In the genomic region with DNA sequence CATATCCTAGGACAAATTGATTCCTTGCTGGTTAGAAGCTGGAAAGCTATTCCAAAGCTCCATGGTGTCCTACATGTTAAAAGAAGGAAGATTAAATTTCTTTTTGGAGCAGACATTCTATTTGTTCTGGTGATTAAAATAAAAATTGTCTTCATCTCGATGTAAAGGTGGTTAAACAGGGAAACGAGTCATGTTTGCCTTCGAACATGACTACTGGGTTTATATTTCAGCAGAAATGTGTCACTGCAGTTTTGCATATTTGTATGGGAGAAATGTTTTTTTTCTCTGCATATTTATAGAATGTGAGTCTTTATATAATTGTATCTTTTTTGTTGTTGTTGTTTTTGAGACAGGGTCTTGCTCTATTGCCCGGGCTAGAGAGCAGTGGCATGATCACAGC, we compare ENCODE assay signal across 29 cellular contexts. TPM values are rescaled to one million over a fixed set of nuclear protein-coding genes. Genes with fewer than 3 reads are reported as not detected.
DNase-seq lines count a peak whose midpoint lies in the region; ATAC-seq, FAIRE-seq and TF ChIP-seq lines count a peak whose summit lies in the region.
"Had no signal": no experiment of that assay in that cellular context is flagged by ENCODE, and none has a peak within 500 bp of the region (broad histone marks: within the 10 kb centered on the region; RNA-seq: fewer than 3 reads in every experiment).

No MANE protein-coding gene starts in this region.

- H3K27ac ChIP-seq in ACC112 (ENCODE audit: low read depth, low read length) (peak overlapping the region; percentile 89), PC-3 (ENCODE audit: low read length) (peak overlapping the region; percentile 78), endothelial cell of umbilical vein (ENCODE audit: insufficient read depth, low read depth, low read length) (peak overlapping the region; percentile 65), osteoblast (ENCODE audit: low read depth, low read length) (peak overlapping the region; percentile 86), aorta (ENCODE audit: low read depth in 1 of 2, low read length in 2 of 2) (no peak overlapping the region)
- H3K27ac ChIP-seq: dorsolateral prefrontal cortex, epithelial cell of prostate, right lobe of liver, transverse colon had no signal

- peak; percentile 67 for DNase-seq in PC-3
- DNase-seq in endothelial cell of umbilical vein (ENCODE audit: low read depth, low spot score) = no peak
- DNase-seq in osteoblast (ENCODE audit: insufficient read length, low spot score, missing footprints) = no peak
- DNase-seq in GOT3 (lab: John Stamatoyannopoulos, UW) = no peak
- no peak for DNase-seq in aorta
- no peak for DNase-seq in COLO829 (ENCODE audit: low spot score)
- DNase-seq in dermis blood vessel endothelial cell = no peak
- DNase-seq: activated CD4-positive, alpha-beta T cell treated with anti-CD3 and anti-CD28 coated beads, Interleukin-2, amount 50 U/mL, for 1 hour; activated CD8-positive, alpha-beta memory T cell treated with anti-CD3 and anti-CD28 coated beads, Interleukin-2, amount 10 ng/mL, durations not matched to agents 7 days and 5 days; activated naive CD4-positive, alpha-beta T cell treated with anti-CD3 and anti-CD28 coated beads, Interleukin-2, amount 10 ng/mL, durations not matched to agents 7 days and 5 days; central memory CD4-positive, alpha-beta T cell; dorsolateral prefrontal cortex; head of caudate nucleus; naive thymus-derived CD8-positive, alpha-beta T cell; NCI-H1417; NCI-H2081 treated with DMSO at 0.1 percent for 48 hours; NCI-H446; OCI-M1; right lobe of liver; Right ventricle myocardium superior; stimulated activated CD4-positive, alpha-beta T cell treated with anti-CD3 and anti-CD28 coated beads, Interleukin-15, amount 100 ng/mL, for 24 hours; transverse colon had no signal

- H3K4me3 ChIP-seq in ACC112 (ENCODE audit: low read depth, low read length) (peak overlapping the region; percentile 36; the same call in 1 of the 2 replicates), PC-3 (ENCODE audit: low read length) (no peak overlapping the region), endothelial cell of umbilical vein (replicated peaks in 1 of 3; ENCODE audit: insufficient read depth in 1 of 3, low read depth in 1 of 3, low read length in 3 of 3) (no peak overlapping the region), osteoblast (ENCODE audit: insufficient read depth, low read length) (no peak overlapping the region), aorta (ENCODE audit: low read length in 2 of 2) (no peak overlapping the region)
- H3K4me3 ChIP-seq: dorsolateral prefrontal cortex, HAP-1, K562, MG63, right lobe of liver, transverse colon had no signal

- H3K9ac ChIP-seq in PC-3 (ENCODE audit: low read length) (peak overlapping the region; percentile 33; the same call in 1 of the 2 replicates), endothelial cell of umbilical vein (replicated peaks; ENCODE audit: extremely low read depth, insufficient read depth, low read length) (no peak overlapping the region)

- no peaks in the 10 kb centered on the region for H3K9me2 ChIP-seq in PC-3 (replicated peaks; ENCODE audit: low read length)

- intact Hi-C loops in PC-3 (cut with micrococcal nuclease) = no loop called here
- intact Hi-C loops in endothelial cell of umbilical vein (cut with micrococcal nuclease) = no loop called here
- intact Hi-C loops in aorta (cut with DNase I) = no loop called here

- H3K27me3 ChIP-seq in ACC112 (ENCODE audit: insufficient read depth, low read length) (no peaks in the 10 kb centered on the region), PC-3 (ENCODE audit: low read length) (no peaks in the 10 kb centered on the region), endothelial cell of umbilical vein (ENCODE audit: control insufficient read depth in 2 of 2, insufficient read depth in 2 of 2, low read length in 2 of 2) (no peaks in the 10 kb centered on the region), osteoblast (ENCODE audit: insufficient read depth, low read length) (no peaks in the 10 kb centered on the region), aorta (ENCODE audit: control insufficient read depth in 1 of 2, insufficient read depth in 2 of 2, low read length in 1 of 2) (no peaks in the 10 kb centered on the region)
- H3K27me3 ChIP-seq: MG63, right lobe of liver, transverse colon had no signal

- TF ChIP-seq CTCF in PC-3 (conservative IDR thresholded peaks at IDR 0.05; ENCODE audit: low read depth, low read length) (no peak), endothelial cell of umbilical vein (IDR thresholded peaks at IDR 0.05; ENCODE audit: extremely low read depth in 1 of 2, insufficient read depth in 1 of 2, low read depth in 1 of 2, low read length in 2 of 2) (no peak), osteoblast (IDR thresholded peaks at IDR 0.05; ENCODE audit: extremely low read depth, low read depth, low read length) (no peak)

- H3K36me3 ChIP-seq in ACC112 (ENCODE audit: insufficient read depth, low read length) = no peaks in the 10 kb centered on the region
- H3K36me3 ChIP-seq in PC-3 (ENCODE audit: low read depth, low read length) = no peaks in the 10 kb centered on the region
- H3K36me3 ChIP-seq in endothelial cell of umbilical vein (ENCODE audit: control insufficient read depth in 2 of 2, extremely low read depth in 1 of 2, insufficient read depth in 2 of 2, low read length in 2 of 2) = no peaks in the 10 kb centered on the region
- no peaks in the 10 kb centered on the region for H3K36me3 ChIP-seq in osteoblast (ENCODE audit: insufficient read depth, low read length)
- H3K36me3 ChIP-seq in aorta (ENCODE audit: control insufficient read depth in 1 of 2, insufficient read depth in 2 of 2, low read length in 1 of 2) = no peaks in the 10 kb centered on the region
- H3K36me3 ChIP-seq: HAP-1, MG63, right lobe of liver, transverse colon had no signal

- no peak for FAIRE-seq in endothelial cell of umbilical vein (lab: Jason Lieb, UNC)
- FAIRE-seq: K562 had no signal

- WGBS in aorta, 2 donors = 18 to 30% methylated on average over 4 of the region's 4 CpGs

- no peaks in the 10 kb centered on the region for H3K9me3 ChIP-seq in PC-3 (ENCODE audit: low read length)
- no peaks in the 10 kb centered on the region for H3K9me3 ChIP-seq in endothelial cell of umbilical vein (replicated peaks; ENCODE audit: control insufficient read depth, insufficient read depth, low read length)
- H3K9me3 ChIP-seq in osteoblast (ENCODE audit: low read depth, low read length) = no peaks in the 10 kb centered on the region
- no peaks in the 10 kb centered on the region for H3K9me3 ChIP-seq in aorta (ENCODE audit: control insufficient read depth, low read length)
- H3K9me3 ChIP-seq: HAP-1, MG63, right lobe of liver, transverse colon had no signal

- H3K9me1 ChIP-seq in endothelial cell of umbilical vein (replicated peaks; ENCODE audit: control insufficient read depth, extremely low read depth, insufficient read depth, low read length) = no peaks in the 10 kb centered on the region

- BruUV-seq in PC-3 (replicated peaks; lab: Mats Ljungman, UMichigan) (no TSS peak), endothelial cell of umbilical vein (replicated peaks; lab: Mats Ljungman, UMichigan) (no TSS peak)

- no peak for TF ChIP-seq POLR2A in endothelial cell of umbilical vein (IDR thresholded peaks at IDR 0.05; ENCODE audit: low read depth, low read length)

- POLR2A ChIA-PET in PC-3 (lab: Charles Lee; ENCODE audit: unreplicated experiment) = no interaction called here
- POLR2A ChIA-PET in endothelial cell of umbilical vein (lab: Charles Lee) = no interaction called here

- H3K4me2 ChIP-seq in PC-3 (ENCODE audit: low read length) (peak overlapping the region; percentile 57), endothelial cell of umbilical vein (ENCODE audit: insufficient read depth, low read length) (peak overlapping the region; percentile 51), osteoblast (ENCODE audit: insufficient read depth, low read length) (peak overlapping the region; percentile 69)

- H3F3A ChIP-seq in PC-3 (ENCODE audit: low read length, unreplicated experiment) = no peaks in the 10 kb centered on the region

- H3K4me1 ChIP-seq in ACC112 (ENCODE audit: control insufficient read depth, insufficient read depth, low read length, unreplicated experiment) = peaks cover 84% of the 10 kb centered on the region
- H3K4me1 ChIP-seq in PC-3 (ENCODE audit: insufficient read depth, low read length) = peaks cover 37% of the 10 kb centered on the region
- peaks cover 23% of the 10 kb centered on the region for H3K4me1 ChIP-seq in endothelial cell of umbilical vein (ENCODE audit: control insufficient read depth, extremely low read depth, insufficient read depth, low read length)
- H3K4me1 ChIP-seq in osteoblast (ENCODE audit: insufficient read depth, low read length) = peaks cover 49% of the 10 kb centered on the region
- H3K4me1 ChIP-seq in aorta (ENCODE audit: control insufficient read depth in 1 of 2, insufficient read depth in 2 of 2, low read length in 2 of 2) = peaks cover 5 to 6% of the 10 kb centered on the region in 2 donors
- H3K4me1 ChIP-seq: HAP-1, right lobe of liver, transverse colon had no signal

- ATAC-seq in PC-3 (peak; percentile 72), aorta (ENCODE audit: low FRiP score) (no peak)
- ATAC-seq: activated CD8-positive, alpha-beta memory T cell treated with anti-CD3 and anti-CD28 coated beads, Interleukin-2, amount 10 ng/mL, durations not matched to agents 7 days and 5 days; K562; naive thymus-derived CD8-positive, alpha-beta T cell; WTC11 had no signal

- H2AFZ ChIP-seq in ACC112 (ENCODE audit: low read length, unreplicated experiment) = peak overlapping the region; percentile 5
- peak overlapping the region; percentile 12; the same call in 1 of the 2 replicates for H2AFZ ChIP-seq in PC-3 (ENCODE audit: low read length)
- no peak overlapping the region for H2AFZ ChIP-seq in endothelial cell of umbilical vein (ENCODE audit: low read depth, low read length)
- no peak overlapping the region for H2AFZ ChIP-seq in osteoblast (ENCODE audit: low read length)

- CTCF ChIA-PET in PC-3 (lab: Charles Lee) = interaction anchor here (0.6 kb wide), 1 partner anchor 266 kb away, joined by 4 read pairs; no protein-coding TSS in a partner anchor
- CTCF ChIA-PET in endothelial cell of umbilical vein (lab: Charles Lee) = no interaction called here

- H3K79me2 ChIP-seq in ACC112 (ENCODE audit: control insufficient read depth, insufficient read depth, low read length, unreplicated experiment) = peaks cover 80% of the 10 kb centered on the region
- H3K79me2 ChIP-seq in PC-3 (ENCODE audit: low read length) = no peaks in the 10 kb centered on the region
- H3K79me2 ChIP-seq in endothelial cell of umbilical vein (ENCODE audit: control insufficient read depth, insufficient read depth, low read length) = no peaks in the 10 kb centered on the region
- peaks cover 80% of the 10 kb centered on the region for H3K79me2 ChIP-seq in osteoblast (ENCODE audit: insufficient read depth, low read length)

- dilution Hi-C loops in endothelial cell of umbilical vein (cut with MboI; ENCODE audit: extremely low pct_ligation_motif_present, low sequenced_read_pairs) = no loop called here

- H4K20me1 ChIP-seq in PC-3 (ENCODE audit: low read length) (no peaks in the 10 kb centered on the region), endothelial cell of umbilical vein (replicated peaks; ENCODE audit: control insufficient read depth, extremely low read depth, insufficient read depth, low read length) (no peaks in the 10 kb centered on the region), osteoblast (ENCODE audit: insufficient read depth, low read length) (peaks cover 10% of the 10 kb centered on the region)

RNA-seq across cellular contexts. Expression of a gene that starts 36.4 kb away (rescaled TPM):
- 0.18 and 3.3 TPM in 2 replicates for total RNA-seq in PC-3 (2014; rRNA removed)
- 0.88 TPM in 1 of 2 replicates, not detected in the other for total RNA-seq in endothelial cell of umbilical vein
- polyA plus RNA-seq in endothelial cell of umbilical vein = not detected in 2 replicates
- 0.04 TPM in 2 replicates for polyA plus RNA-seq in endothelial cell of umbilical vein (2011; cell fraction: cytosol; rRNA removed)
- not detected in 2 replicates for polyA plus RNA-seq in endothelial cell of umbilical vein (2011; cell fraction: nucleus; rRNA removed)
- polyA plus RNA-seq in endothelial cell of umbilical vein (2012) = 1.8 and 3.0 TPM in 2 replicates
- polyA minus RNA-seq in endothelial cell of umbilical vein = 0.19 TPM in 1 of 2 replicates, not detected in the other
- polyA minus RNA-seq in endothelial cell of umbilical vein (2011; cell fraction: cytosol; rRNA and poly(A)+ RNA removed) = not detected
- polyA minus RNA-seq in endothelial cell of umbilical vein (2011; cell fraction: nucleus; rRNA and poly(A)+ RNA removed) = not detected in 2 replicates
- 6.9 and 8.3 TPM in 2 replicates for total RNA-seq in osteoblast
- 1 to 10 TPM; 3.6 to 7.3 TPM for total RNA-seq in aorta
- 1 to 10 TPM in 1 of 2 donors, under 1 TPM in 1; 0.50 to 2.0 TPM for polyA plus RNA-seq in aorta
- total RNA-seq in dermis blood vessel endothelial cell = 1.0 and 2.3 TPM in 2 replicates
- total RNA-seq: activated CD8-positive, alpha-beta memory T cell treated with anti-CD3 and anti-CD28 coated beads, Interleukin-2, amount 10 ng/mL, durations not matched to agents 7 days and 5 days; activated T-helper 1 cell treated with anti-CD3 and anti-CD28 coated beads, Interleukin-12 subunit alpha, Interleukin-12 subunit beta, Interleukin-2, Interleukin-4 antibody, amounts not matched to agents 30 ng/mL and 10 ng/mL and 1 ng/mL, durations not matched to agents 14 hours and 24 hours and 36 hours had no signal
- polyA plus RNA-seq: K562; naive thymus-derived CD8-positive, alpha-beta T cell had no signal

Comparison
In these comparisons a context has a peak if more than half of its experiments do, and no peak if none do; other contexts are left out.
1. H2AFZ ChIP-seq: peak in ACC112 (single experiment) and PC-3 (single experiment); none in endothelial cell of umbilical vein (single experiment) and osteoblast (single experiment).
2. H3K27ac ChIP-seq: peak in ACC112 (single experiment), PC-3 (single experiment), endothelial cell of umbilical vein (single experiment) and osteoblast (single experiment); none in aorta (0 of 2).
3. Peak in every context shown above with its lines, with median percentiles within 50 percentile points of each other: H3K4me2 ChIP-seq.